ENCODE assay signal across 8 cellular contexts in genomic region chr6:37051138-37052026, GRCh38. TPM values are rescaled to one million over a fixed set of nuclear protein-coding genes. Genes with fewer than 3 reads are reported as not detected.
A peak's percentile ranks its signal among the peaks of the same experiment; 100 is the strongest.
DNase-seq lines count a peak whose midpoint lies in the region; ATAC-seq and TF ChIP-seq lines count a peak whose summit lies in the region.

No MANE protein-coding gene starts in this region.

- CTCF ChIA-PET in WTC11 (lab: Charles Lee), result interaction anchor here (0.6 to 5.5 kb wide), 38 partner anchors 11 to 174 kb away, joined by 3 to 70 read pairs (median 5); partner anchors contain the start of gene PIM1

- no peak overlapping the region; the same call in 1 of the 2 replicates for H3K27ac ChIP-seq in C4-2B

- H3K27me3 Mint-ChIP-seq in WTC11 (ENCODE audit: low read depth), result no peaks in the 10 kb centered on the region

- no peaks in the 10 kb centered on the region for H3K9me3 Mint-ChIP-seq in WTC11

- DNase-seq in HCEC 1CT (peak; percentile 47), NCI-H345 (lab: John Stamatoyannopoulos, UW) (peak; percentile 77), WTC11 (ENCODE audit: low spot score) (peak; percentile 94), T47D (ENCODE audit: low read depth in 1 of 2, low spot score in 1 of 2) (peak; percentile 80 to 86), islet precursor cell (peak; percentile 92)
- peak; percentile 94 for DNase-seq in stimulated activated CD4-positive, alpha-beta T cell treated with anti-CD3 and anti-CD28 coated beads, Interleukin-15, amount 100 ng/mL, for 24 hours

- peak; percentile 95 for TF ChIP-seq CTCF in C4-2B (conservative IDR thresholded peaks at IDR 0.05)
- peak; percentile 71 for TF ChIP-seq CTCF in WTC11 (IDR thresholded peaks at IDR 0.05)

- in situ Hi-C loops in T47D (cut with HindIII; ENCODE audit: low pct_unique_long_range_greater_than_20kb, low sequenced_read_pairs), result no loop called here

- peak overlapping the region; percentile 25 for H3K4me3 Mint-ChIP-seq in WTC11

- peaks cover 37% of the 10 kb centered on the region for H3K4me1 Mint-ChIP-seq in WTC11

- POLR2A ChIA-PET in WTC11 (lab: Charles Lee), result interaction anchor here (0.5 to 2.6 kb wide), 8 partner anchors 50 to 159 kb away, joined by 3 to 9 read pairs (median 5); partner anchors contain the start of gene PIM1

- ATAC-seq in WTC11, result peak; percentile 38
- ATAC-seq in HG03460 (IDR thresholded peaks at IDR 0.05; ENCODE audit: unreplicated experiment), result no peak

- H3K36me3 Mint-ChIP-seq in WTC11, result no peaks in the 10 kb centered on the region

- peak overlapping the region; percentile 82 for H3K27ac Mint-ChIP-seq in WTC11

TF ChIP-seq in WTC11, 78 proteins besides CTCF, POLR2A, EP300 and RAD21 (continues in another document):
- TF ChIP-seq ATF2 (CRISPR knock-in tag; IDR thresholded peaks at IDR 0.05; ENCODE audit: borderline replicate concordance, low read depth) (no peak), STAT6 (CRISPR knock-in tag; conservative IDR thresholded peaks at IDR 0.05; ENCODE audit: low read depth) (no peak), PRRX2 (CRISPR knock-in tag; IDR thresholded peaks at IDR 0.05) (no peak), ERG (CRISPR knock-in tag; IDR thresholded peaks at IDR 0.05) (no peak), FOXJ3 (CRISPR knock-in tag; IDR thresholded peaks at IDR 0.05; ENCODE audit: borderline replicate concordance) (no peak), NFE2L1 (CRISPR knock-in tag; IDR thresholded peaks at IDR 0.05) (no peak), TP53 (CRISPR knock-in tag; IDR thresholded peaks at IDR 0.05) (no peak), FOXK1 (CRISPR knock-in tag; IDR thresholded peaks at IDR 0.05) (peak; percentile 76), FOXP4 (CRISPR knock-in tag; IDR thresholded peaks at IDR 0.05) (no peak), ELF4 (CRISPR knock-in tag; IDR thresholded peaks at IDR 0.05; ENCODE audit: low read depth) (no peak), NR2C2 (CRISPR knock-in tag; IDR thresholded peaks at IDR 0.05) (no peak), JAZF1 (CRISPR knock-in tag; IDR thresholded peaks at IDR 0.05) (no peak), ZNF281 (CRISPR knock-in tag; IDR thresholded peaks at IDR 0.05) (no peak), ZNF423 (CRISPR knock-in tag; IDR thresholded peaks at IDR 0.05) (0 out of 2 replicates have a peak, but pooled peaks have one; percentile 20), EMX1 (CRISPR knock-in tag; IDR thresholded peaks at IDR 0.05) (no peak), E2F4 (CRISPR knock-in tag; IDR thresholded peaks at IDR 0.05; ENCODE audit: borderline replicate concordance, low read depth) (no peak), ZNF671 (CRISPR knock-in tag; IDR thresholded peaks at IDR 0.05) (no peak), ZMAT4 (CRISPR knock-in tag; IDR thresholded peaks at IDR 0.05) (no peak), CREM (CRISPR knock-in tag; IDR thresholded peaks at IDR 0.05) (no peak), CBFB (CRISPR knock-in tag; IDR thresholded peaks at IDR 0.05; ENCODE audit: low read depth) (no peak), SMAD3 (CRISPR knock-in tag; IDR thresholded peaks at IDR 0.05; ENCODE audit: borderline replicate concordance) (no peak), IRF2 (CRISPR knock-in tag; IDR thresholded peaks at IDR 0.05; ENCODE audit: borderline replicate concordance, low read depth) (no peak), ZNF416 (CRISPR knock-in tag; IDR thresholded peaks at IDR 0.05) (no peak), TCF7 (CRISPR knock-in tag; IDR thresholded peaks at IDR 0.05; ENCODE audit: low read depth) (no peak)

RNA-seq across cellular contexts. Expression of gene FGD2, which starts 45.9 kb away (rescaled TPM):
- 0.31 to 0.78 TPM (median 0.44 TPM) in 3 replicates for total RNA-seq in WTC11 (2021)
